Comparison of ENCODE assay signal across 9 cellular contexts in the genomic region with DNA sequence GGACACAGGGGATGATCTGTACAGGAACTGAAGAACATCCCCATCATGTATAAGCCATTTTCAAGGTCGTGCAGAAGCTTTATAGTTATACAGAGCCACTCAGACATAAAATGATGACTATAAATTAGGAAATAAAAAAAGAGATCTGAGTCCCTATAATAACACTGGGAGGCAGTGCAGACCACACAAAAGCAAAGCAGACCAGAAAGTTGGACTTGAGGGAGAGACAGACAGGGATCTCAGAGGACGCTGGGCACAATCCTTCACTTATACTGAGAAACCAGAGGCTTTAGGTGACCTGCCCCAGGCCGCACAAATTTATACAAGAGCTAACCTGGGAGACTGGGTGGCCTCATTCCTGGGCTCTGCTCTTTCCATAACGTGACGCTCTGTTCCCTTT.
DNase-seq lines count a peak whose midpoint lies in the region; ATAC-seq and TF ChIP-seq lines count a peak whose summit lies in the region.
"Had no signal": no experiment of that assay in that cellular context is flagged by ENCODE, and none has a peak within 500 bp of the region (broad histone marks: within the 10 kb centered on the region; RNA-seq: fewer than 3 reads in every experiment).

No MANE protein-coding gene starts in this region.

- no TSS peak for BruUV-seq in OCI-LY7 (replicated peaks; lab: Mats Ljungman, UMichigan)

- DNase-seq in activated CD8-positive, alpha-beta T cell treated with anti-CD3 and anti-CD28 coated beads for 36 hours: no peak
- DNase-seq in activated CD8-positive, alpha-beta T cell treated with anti-CD3 and anti-CD28 coated beads, Interleukin-2, amount 10 ng/mL, durations not matched to agents 7 days and 5 days: no peak
- DNase-seq in OCI-LY7 (ENCODE audit: low spot score) (no peak), epidermal melanocyte (ENCODE audit: insufficient read length, low spot score) (peak; percentile 45), osteocyte (ENCODE audit: extremely low spot score, unreplicated experiment) (no peak), T1000 (lab: John Stamatoyannopoulos, UW) (no peak), NCI-H187 treated with DMSO at 0.1 percent for 48 hours (lab: John Stamatoyannopoulos, UW) (no peak), NCI-H1048 (lab: John Stamatoyannopoulos, UW) (no peak)

- TF ChIP-seq CTCF in activated CD8-positive, alpha-beta T cell treated with anti-CD3 and anti-CD28 coated beads for 36 hours (IDR thresholded peaks at IDR 0.05): peak; percentile 26
- peak; percentile 41; the same call in 1 of the 2 replicates for TF ChIP-seq CTCF in OCI-LY7 (conservative IDR thresholded peaks at IDR 0.05; ENCODE audit: low read length)
- peak; percentile 64 for TF ChIP-seq CTCF in osteocyte (IDR thresholded peaks at IDR 0.05)

- H3K36me3 ChIP-seq in OCI-LY7 (ENCODE audit: insufficient read depth, low read length): peaks cover 95% of the 10 kb centered on the region

- intact Hi-C loops in activated CD8-positive, alpha-beta T cell treated with anti-CD3 and anti-CD28 coated beads for 36 hours (cut with micrococcal nuclease): no loop called here
- intact Hi-C loops in OCI-LY7 (cut with micrococcal nuclease; ENCODE audit: unreplicated experiment): no loop called here

- no peak overlapping the region for H3K27ac ChIP-seq in OCI-LY7 (ENCODE audit: low read depth, low read length, poor library complexity, severe bottlenecking)

- H3K9me2 ChIP-seq in OCI-LY7 (ENCODE audit: insufficient read depth, low read length): no peaks in the 10 kb centered on the region

- H4K20me1 ChIP-seq in OCI-LY7 (ENCODE audit: insufficient read depth, low read length): no peaks in the 10 kb centered on the region

- POLR2A ChIA-PET in activated CD8-positive, alpha-beta T cell treated with anti-CD3 and anti-CD28 coated beads for 36 hours (lab: Charles Lee): interaction anchor here (0.6 to 1.4 kb wide), 10 partner anchors 10 to 110 kb away, joined by 3 to 5 read pairs (median 3); no protein-coding TSS in a partner anchor
- POLR2A ChIA-PET in activated CD8-positive, alpha-beta T cell treated with anti-CD3 and anti-CD28 coated beads, Interleukin-2, amount 10 ng/mL, durations not matched to agents 7 days and 5 days (lab: Charles Lee): interaction anchor here (0.6 kb wide), 1 partner anchor 8 kb away, joined by 3 read pairs; no protein-coding TSS in a partner anchor
- POLR2A ChIA-PET in OCI-LY7 (lab: Charles Lee): interaction anchor here (0.5 to 1.3 kb wide), 5 partner anchors 8 to 90 kb away, joined by 3 to 7 read pairs (median 4); no protein-coding TSS in a partner anchor

- no peak overlapping the region for H3K4me3 Mint-ChIP-seq in activated CD8-positive, alpha-beta T cell treated with anti-CD3 and anti-CD28 coated beads for 36 hours
- H3K4me3 Mint-ChIP-seq in activated CD8-positive, alpha-beta T cell treated with anti-CD3 and anti-CD28 coated beads, Interleukin-2, amount 10 ng/mL, durations not matched to agents 7 days and 5 days: no peak overlapping the region
- H3K4me3 Mint-ChIP-seq in osteocyte (ENCODE audit: unreplicated experiment): no peak overlapping the region

- peaks cover 74% of the 10 kb centered on the region for H3K4me1 Mint-ChIP-seq in activated CD8-positive, alpha-beta T cell treated with anti-CD3 and anti-CD28 coated beads for 36 hours (ENCODE audit: low read depth)
- peaks cover 33% of the 10 kb centered on the region for H3K4me1 Mint-ChIP-seq in activated CD8-positive, alpha-beta T cell treated with anti-CD3 and anti-CD28 coated beads, Interleukin-2, amount 10 ng/mL, durations not matched to agents 7 days and 5 days (ENCODE audit: low read depth)
- peaks cover 15% of the 10 kb centered on the region for H3K4me1 Mint-ChIP-seq in osteocyte (ENCODE audit: unreplicated experiment)

- CTCF ChIA-PET in activated CD8-positive, alpha-beta T cell treated with anti-CD3 and anti-CD28 coated beads for 36 hours (lab: Charles Lee): interaction anchor here (0.7 to 3.4 kb wide), 8 partner anchors 10 to 512 kb away, joined by 3 to 16 read pairs (median 4); no protein-coding TSS in a partner anchor
- CTCF ChIA-PET in activated CD8-positive, alpha-beta T cell treated with anti-CD3 and anti-CD28 coated beads, Interleukin-2, amount 10 ng/mL, durations not matched to agents 7 days and 5 days (lab: Charles Lee): interaction anchor here (1.1 to 2.5 kb wide), 7 partner anchors 8 to 453 kb away, joined by 3 to 11 read pairs (median 5); no protein-coding TSS in a partner anchor
- CTCF ChIA-PET in OCI-LY7 (lab: Charles Lee; ENCODE audit: unreplicated experiment): interaction anchor here (1.2 kb wide), 1 partner anchor 30 kb away, joined by 3 read pairs; no protein-coding TSS in a partner anchor

- no peaks in the 10 kb centered on the region for H3K9me3 ChIP-seq in OCI-LY7 (ENCODE audit: low read length)

- peaks cover 33% of the 10 kb centered on the region for H3K4me1 ChIP-seq in OCI-LY7 (ENCODE audit: insufficient read depth, low read length, poor library complexity, severe bottlenecking)

- no peak overlapping the region for H3K4me2 ChIP-seq in OCI-LY7 (ENCODE audit: low read length)

- H3K79me2 ChIP-seq in OCI-LY7 (ENCODE audit: insufficient read depth, low read depth, low read length): no peaks in the 10 kb centered on the region

- peak; percentile 19 for ATAC-seq in activated CD8-positive, alpha-beta T cell treated with anti-CD3 and anti-CD28 coated beads for 36 hours
- no peak for ATAC-seq in activated CD8-positive, alpha-beta T cell treated with anti-CD3 and anti-CD28 coated beads, Interleukin-2, amount 10 ng/mL, durations not matched to agents 7 days and 5 days

- H2AFZ ChIP-seq in OCI-LY7 (ENCODE audit: low read length): no peak overlapping the region

- H3K9me3 Mint-ChIP-seq in activated CD8-positive, alpha-beta T cell treated with anti-CD3 and anti-CD28 coated beads for 36 hours: no peaks in the 10 kb centered on the region
- H3K9me3 Mint-ChIP-seq in activated CD8-positive, alpha-beta T cell treated with anti-CD3 and anti-CD28 coated beads, Interleukin-2, amount 10 ng/mL, durations not matched to agents 7 days and 5 days (ENCODE audit: insufficient read depth): no peaks in the 10 kb centered on the region
- no peaks in the 10 kb centered on the region for H3K9me3 Mint-ChIP-seq in osteocyte (ENCODE audit: unreplicated experiment)

- H3K4me3 ChIP-seq in OCI-LY7 (ENCODE audit: low read depth, low read length, poor library complexity, severe bottlenecking): no peak overlapping the region
- H3K4me3 ChIP-seq: skin epidermis had no signal

- peaks cover 43% of the 10 kb centered on the region for H3K36me3 Mint-ChIP-seq in activated CD8-positive, alpha-beta T cell treated with anti-CD3 and anti-CD28 coated beads for 36 hours (ENCODE audit: low read depth)
- peaks cover 54% of the 10 kb centered on the region for H3K36me3 Mint-ChIP-seq in activated CD8-positive, alpha-beta T cell treated with anti-CD3 and anti-CD28 coated beads, Interleukin-2, amount 10 ng/mL, durations not matched to agents 7 days and 5 days (ENCODE audit: low read depth)
- no peaks in the 10 kb centered on the region for H3K36me3 Mint-ChIP-seq in osteocyte (ENCODE audit: unreplicated experiment)

- peak overlapping the region; percentile 62 for H3K27ac Mint-ChIP-seq in activated CD8-positive, alpha-beta T cell treated with anti-CD3 and anti-CD28 coated beads for 36 hours
- H3K27ac Mint-ChIP-seq in activated CD8-positive, alpha-beta T cell treated with anti-CD3 and anti-CD28 coated beads, Interleukin-2, amount 10 ng/mL, durations not matched to agents 7 days and 5 days: no peak overlapping the region
- H3K27ac Mint-ChIP-seq in osteocyte (ENCODE audit: unreplicated experiment): no peak overlapping the region

- H3K27me3 Mint-ChIP-seq in activated CD8-positive, alpha-beta T cell treated with anti-CD3 and anti-CD28 coated beads for 36 hours: no peaks in the 10 kb centered on the region
- no peaks in the 10 kb centered on the region for H3K27me3 Mint-ChIP-seq in activated CD8-positive, alpha-beta T cell treated with anti-CD3 and anti-CD28 coated beads, Interleukin-2, amount 10 ng/mL, durations not matched to agents 7 days and 5 days (ENCODE audit: low read depth)
- no peaks in the 10 kb centered on the region for H3K27me3 Mint-ChIP-seq in osteocyte (ENCODE audit: unreplicated experiment)
